In the genomic region with DNA sequence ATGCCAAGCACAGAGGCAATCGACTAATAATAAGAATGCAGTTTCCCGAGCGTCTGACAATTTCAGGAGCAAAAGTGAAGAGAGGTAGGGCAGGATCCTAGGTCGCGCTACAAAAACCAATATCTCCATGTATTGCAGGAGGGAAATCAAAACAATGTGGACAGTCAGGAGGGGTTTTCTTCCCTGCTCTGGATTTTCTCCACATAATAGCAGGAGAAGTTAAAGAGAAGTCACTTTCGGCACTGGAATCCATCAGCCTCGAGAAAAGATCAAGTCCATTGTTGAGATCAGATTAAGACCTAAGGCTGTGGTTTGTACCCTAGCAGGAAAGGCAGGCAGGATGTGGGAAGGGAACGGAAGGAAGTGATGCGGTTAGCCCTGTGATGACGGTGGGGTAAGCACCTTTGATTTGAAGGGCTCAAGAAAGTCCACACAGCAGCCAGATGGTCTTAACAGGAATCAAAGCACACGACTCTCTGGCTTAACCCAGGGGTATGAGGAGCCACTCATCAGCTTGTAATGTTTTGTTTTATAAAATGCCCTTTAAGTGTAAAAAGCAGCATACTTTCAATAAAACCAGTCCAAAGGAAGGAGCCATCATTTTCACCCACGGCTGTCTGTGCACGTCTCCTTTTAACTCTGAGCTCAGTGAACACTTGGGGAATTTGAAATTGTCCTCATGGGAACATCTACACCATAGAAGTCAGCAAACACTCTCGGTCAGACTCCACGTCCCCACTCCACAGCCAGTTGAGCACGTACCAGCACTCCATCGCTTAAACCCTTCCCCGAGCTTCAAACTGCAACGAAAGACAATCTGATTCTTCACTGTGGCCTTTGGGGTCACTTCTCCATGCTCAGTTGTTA, we compare ENCODE assay signal across 8 cellular contexts. TPM values are rescaled to one million over a fixed set of nuclear protein-coding genes. Genes with fewer than 3 reads are reported as not detected.
A peak's percentile ranks its signal among the peaks of the same experiment; 100 is the strongest.
DNase-seq lines count a peak whose midpoint lies in the region; ATAC-seq and TF ChIP-seq lines count a peak whose summit lies in the region.

No MANE protein-coding gene starts in this region.

- peak; percentile 38 to 99 (median 65) for DNase-seq in T-helper 2 cell
- DNase-seq in astrocyte of the spinal cord (ENCODE audit: low read depth, low spot score): peak; percentile 23
- DNase-seq in natural killer cell: peak; percentile 73
- DNase-seq in upper lobe of right lung: no peak
- no peak for DNase-seq in glutamatergic neuron
- DNase-seq in Calu3: no peak

- H3K27me3 Mint-ChIP-seq in natural killer cell (ENCODE audit: low read depth in 2 of 2) (peaks cover 10% of the 10 kb centered on the region in 2 donors), glutamatergic neuron (ENCODE audit: unreplicated experiment) (no peaks in the 10 kb centered on the region), Calu3 (ENCODE audit: unreplicated experiment) (peaks cover 29% of the 10 kb centered on the region)

- H3K9me3 Mint-ChIP-seq in natural killer cell (no peaks in the 10 kb centered on the region), glutamatergic neuron (ENCODE audit: unreplicated experiment) (peaks cover 5% of the 10 kb centered on the region), Calu3 (ENCODE audit: low read depth, unreplicated experiment) (no peaks in the 10 kb centered on the region)

- peak overlapping the region; percentile 88 to 93 for H3K27ac Mint-ChIP-seq in natural killer cell
- no peak overlapping the region for H3K27ac Mint-ChIP-seq in glutamatergic neuron (ENCODE audit: unreplicated experiment)
- no peak overlapping the region for H3K27ac Mint-ChIP-seq in Calu3 (ENCODE audit: unreplicated experiment)

- peaks cover 6% of the 10 kb centered on the region for H3K4me1 ChIP-seq in upper lobe of right lung

- peak overlapping the region; percentile 87 for H3K27ac ChIP-seq in upper lobe of right lung

- H3K4me3 Mint-ChIP-seq in natural killer cell (peak overlapping the region; percentile 84), glutamatergic neuron (ENCODE audit: unreplicated experiment) (no peak overlapping the region), Calu3 (ENCODE audit: low read depth, unreplicated experiment) (no peak overlapping the region)

- H3K27me3 ChIP-seq in upper lobe of right lung: no peaks in the 10 kb centered on the region

- no TSS peak for BruUV-seq in Calu3 (replicated peaks; lab: Mats Ljungman, UMichigan)

- in situ Hi-C loops in astrocyte of the spinal cord (cut with HindIII; ENCODE audit: low sequenced_read_pairs): no loop called here

- no peak for TF ChIP-seq CTCF in astrocyte of the spinal cord (IDR thresholded peaks at IDR 0.05; ENCODE audit: low read depth, low read length)
- no peak for TF ChIP-seq CTCF in natural killer cell (IDR thresholded peaks at IDR 0.05)
- no peak for TF ChIP-seq CTCF in upper lobe of right lung (IDR thresholded peaks at IDR 0.05)
- TF ChIP-seq CTCF in glutamatergic neuron (IDR thresholded peaks at IDR 0.05; ENCODE audit: partially characterized antibody, unreplicated experiment): no peak
- no peak for TF ChIP-seq CTCF in Calu3 (IDR thresholded peaks at IDR 0.05; ENCODE audit: unreplicated experiment)

- CTCF ChIA-PET in Calu3 (lab: Charles Lee): no interaction called here

- peaks cover 58 to 65% of the 10 kb centered on the region in 2 donors for H3K4me1 Mint-ChIP-seq in natural killer cell
- H3K4me1 Mint-ChIP-seq in glutamatergic neuron (ENCODE audit: low read depth, unreplicated experiment): no peaks in the 10 kb centered on the region
- no peaks in the 10 kb centered on the region for H3K4me1 Mint-ChIP-seq in Calu3 (ENCODE audit: low read depth, unreplicated experiment)

- H3K4me3 ChIP-seq in astrocyte of the spinal cord (ENCODE audit: low read depth, low read length) (no peak overlapping the region), upper lobe of right lung (peak overlapping the region; percentile 26)

- intact Hi-C loops in natural killer cell (cut with micrococcal nuclease): loop anchor here (1.0 to 10.0 kb wide), 3 partner anchors 16 to 464 kb away; a partner anchor contains a TSS
- intact Hi-C loops in upper lobe of right lung (cut with DNase I): no loop called here
- intact Hi-C loops in Calu3 (cut with micrococcal nuclease; ENCODE audit: unreplicated experiment): no loop called here

- ATAC-seq in GM19023 (IDR thresholded peaks at IDR 0.05; ENCODE audit: unreplicated experiment) (peak; percentile 93), HG03045 (IDR thresholded peaks at IDR 0.05; ENCODE audit: unreplicated experiment) (peak; percentile 84), natural killer cell (peak; percentile 84 to 95 (median 91)), upper lobe of right lung (peak; percentile 81)

- no peaks in the 10 kb centered on the region for H3K9me3 ChIP-seq in upper lobe of right lung

- no peaks in the 10 kb centered on the region for H3K36me3 Mint-ChIP-seq in natural killer cell
- H3K36me3 Mint-ChIP-seq in glutamatergic neuron (ENCODE audit: unreplicated experiment): peaks cover 4% of the 10 kb centered on the region
- H3K36me3 Mint-ChIP-seq in Calu3 (ENCODE audit: insufficient read depth, unreplicated experiment): no peaks in the 10 kb centered on the region

- no peaks in the 10 kb centered on the region for H3K36me3 ChIP-seq in upper lobe of right lung

RNA-seq across cellular contexts. Expression of a gene that starts 15.8 kb away (rescaled TPM):
- total RNA-seq in natural killer cell (10 to 100 TPM; 22.0 to 33.2 (median 23.2) TPM), upper lobe of right lung (40.7 TPM), glutamatergic neuron (ENCODE audit: unreplicated experiment) (30.0 TPM), Calu3 (2022) (46.4 and 59.4 TPM in 2 replicates)

Comparison
In these comparisons a context has a peak if more than half of its experiments do, and no peak if none do; other contexts are left out.
1. DNase-seq: peak in T-helper 2 cell (5 of 5), astrocyte of the spinal cord (single experiment) and natural killer cell (single experiment); none in upper lobe of right lung (single experiment), glutamatergic neuron (single experiment) and Calu3 (single experiment).
2. H3K27ac Mint-ChIP-seq: peak in natural killer cell (2 of 2); none in glutamatergic neuron (single experiment) and Calu3 (single experiment).
3. Peak in every context shown above with its lines, with median percentiles within 50 percentile points of each other: ATAC-seq.